20 cellular contexts compared by ENCODE assay signal in the genomic region with DNA sequence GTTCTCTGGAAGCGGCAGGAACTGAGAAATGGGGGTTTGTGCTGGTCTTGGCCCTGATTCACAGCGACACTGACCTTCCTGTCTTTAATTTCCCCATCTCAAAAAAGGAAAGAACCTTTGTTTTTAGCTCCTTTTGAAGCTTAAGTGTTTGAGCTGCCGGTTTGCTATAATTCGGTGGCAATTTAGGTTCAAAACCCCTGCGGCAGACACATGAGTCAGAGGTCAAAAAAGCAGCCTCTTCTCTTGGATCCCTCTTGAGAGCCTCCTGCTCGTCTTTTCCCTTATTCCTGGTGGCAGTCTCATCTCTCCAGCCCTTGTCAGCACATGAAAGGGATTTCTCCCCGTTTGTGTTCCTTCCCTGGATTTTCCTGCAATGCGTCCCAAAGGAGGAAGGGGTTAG.
"Had no signal": no experiment of that assay in that cellular context is flagged by ENCODE, and none has a peak within 500 bp of the region (broad histone marks: within the 10 kb centered on the region; RNA-seq: fewer than 3 reads in every experiment).

No MANE protein-coding gene starts in this region.

- H3K4me1 ChIP-seq: parathyroid adenoma, right lobe of liver had no signal

- H3K36me3 ChIP-seq: right lobe of liver had no signal

- H3K4me3 ChIP-seq: esophagus squamous epithelium, mucosa of descending colon, psoas muscle, right lobe of liver, spleen had no signal

- DNase-seq: central memory CD4-positive, alpha-beta T cell; cortex of kidney; effector memory CD4-positive, alpha-beta T cell; esophagus squamous epithelium; foreskin keratinocyte; head of caudate nucleus; hippocampal formation; kidney glomerular epithelial cell; mucosa of descending colon; naive thymus-derived CD8-positive, alpha-beta T cell; occipital lobe; psoas muscle; retina; right lobe of liver; spleen; stimulated activated CD4-positive, alpha-beta T cell treated with anti-CD3 and anti-CD28 coated beads, Interleukin-15, amount 100 ng/mL, for 24 hours; stimulated activated CD4-positive, alpha-beta T cell treated with anti-CD3 and anti-CD28 coated beads, Interleukin-1b, Interleukin-23, amount 100 ng/mL, for 48 hours; stimulated activated CD4-positive, alpha-beta T cell treated with anti-CD3 and anti-CD28 coated beads, Interleukin-4, amount 100 ng/mL, for 24 hours had no signal

- H3K27ac Mint-ChIP-seq: naive thymus-derived CD8-positive, alpha-beta T cell; stimulated activated memory B cell treated with anti-CD40 and anti-IgM and Interleukin-4, amounts not matched to agents 10 μg/mL and 1 μg/mL and 100 μg/mL, for 72 hours had no signal

- H3K27ac ChIP-seq: esophagus squamous epithelium, foreskin keratinocyte, parathyroid adenoma, psoas muscle, right lobe of liver, spleen had no signal

- H3K4me3 Mint-ChIP-seq: naive thymus-derived CD8-positive, alpha-beta T cell; stimulated activated memory B cell treated with anti-CD40 and anti-IgM and Interleukin-4, amounts not matched to agents 10 μg/mL and 1 μg/mL and 100 μg/mL, for 72 hours had no signal

- H3K27me3 Mint-ChIP-seq: naive thymus-derived CD8-positive, alpha-beta T cell; stimulated activated memory B cell treated with anti-CD40 and anti-IgM and Interleukin-4, amounts not matched to agents 10 μg/mL and 1 μg/mL and 100 μg/mL, for 72 hours had no signal

- H3K9me3 Mint-ChIP-seq: naive thymus-derived CD8-positive, alpha-beta T cell; stimulated activated memory B cell treated with anti-CD40 and anti-IgM and Interleukin-4, amounts not matched to agents 10 μg/mL and 1 μg/mL and 100 μg/mL, for 72 hours had no signal

- ATAC-seq: foreskin keratinocyte; mucosa of descending colon; naive thymus-derived CD8-positive, alpha-beta T cell; psoas muscle; right lobe of liver; stimulated activated memory B cell treated with anti-CD40 and anti-IgM and Interleukin-4, amounts not matched to agents 10 μg/mL and 1 μg/mL and 100 μg/mL, for 72 hours had no signal

- H3K9me3 ChIP-seq: esophagus squamous epithelium, mucosa of descending colon, psoas muscle, right lobe of liver, spleen had no signal

- H3K27me3 ChIP-seq: esophagus squamous epithelium, foreskin keratinocyte, right lobe of liver, spleen had no signal
